12 cellular contexts compared by ENCODE assay signal in the genomic region with DNA sequence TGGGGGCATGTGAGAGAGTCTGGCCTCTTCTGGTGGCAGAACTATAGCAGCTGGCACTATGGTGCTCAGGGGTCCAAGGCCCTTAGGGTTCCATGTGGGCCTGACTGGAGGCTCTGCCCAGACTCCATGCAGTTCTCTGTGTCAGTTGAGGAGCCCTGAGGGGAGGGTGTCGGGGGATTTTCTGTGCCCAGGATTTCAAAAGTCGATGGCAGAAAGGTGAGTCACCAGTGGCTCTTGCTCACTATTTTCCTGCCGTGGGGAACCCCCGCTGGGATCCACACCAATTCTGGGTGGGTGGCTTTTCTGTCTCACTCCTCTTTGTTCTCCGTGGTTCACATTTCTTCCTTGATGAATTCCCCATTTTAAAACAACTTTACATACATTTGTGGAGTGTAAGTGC. TPM values are rescaled to one million over a fixed set of nuclear protein-coding genes. Genes with fewer than 3 reads are reported as not detected.
A peak's percentile ranks its signal among the peaks of the same experiment; 100 is the strongest.
DNase-seq lines count a peak whose midpoint lies in the region; ATAC-seq lines count a peak whose summit lies in the region.
"Not testable (repeated sequence)": the region's sequence is repeated elsewhere in the genome, so short reads cannot be mapped to it uniquely, and the experiment has no call there.
"Had no signal": no experiment of that assay in that cellular context is flagged by ENCODE, and none has a peak within 500 bp of the region (broad histone marks: within the 10 kb centered on the region; RNA-seq: fewer than 3 reads in every experiment).

No MANE protein-coding gene starts in this region.

- not testable (repeated sequence) for H3K4me1 Mint-ChIP-seq in activated CD4-positive, alpha-beta T cell treated with anti-CD3 and anti-CD28 coated beads for 36 hours; activated naive CD8-positive, alpha-beta T cell treated with anti-CD3 and anti-CD28 coated beads, Interleukin-2, amount 50 U/mL, for 24 hours

- H3K36me3 Mint-ChIP-seq in activated CD4-positive, alpha-beta T cell treated with anti-CD3 and anti-CD28 coated beads for 36 hours (ENCODE audit: low read depth); activated naive CD8-positive, alpha-beta T cell treated with anti-CD3 and anti-CD28 coated beads, Interleukin-2, amount 50 U/mL, for 24 hours (ENCODE audit: low read depth): not testable (repeated sequence)

- not testable (repeated sequence) for H3K27ac Mint-ChIP-seq in activated CD4-positive, alpha-beta T cell treated with anti-CD3 and anti-CD28 coated beads for 36 hours; activated naive CD8-positive, alpha-beta T cell treated with anti-CD3 and anti-CD28 coated beads, Interleukin-2, amount 50 U/mL, for 24 hours

- not testable (repeated sequence) for H3K4me3 Mint-ChIP-seq in activated CD4-positive, alpha-beta T cell treated with anti-CD3 and anti-CD28 coated beads for 36 hours; activated naive CD8-positive, alpha-beta T cell treated with anti-CD3 and anti-CD28 coated beads, Interleukin-2, amount 50 U/mL, for 24 hours

- DNase-seq in A172 (ENCODE audit: low spot score) = peak; percentile 55
- DNase-seq in HS-5 (ENCODE audit: low read depth) = peak; percentile 2
- peak; percentile 13 for DNase-seq in NCI-H226
- DNase-seq in RPMI7951 (ENCODE audit: low read depth) = peak; percentile 58
- peak; percentile 8 for DNase-seq in activated CD4-positive, alpha-beta T cell treated with anti-CD3 and anti-CD28 coated beads for 36 hours
- DNase-seq in activated naive CD8-positive, alpha-beta T cell treated with anti-CD3 and anti-CD28 coated beads, Interleukin-2, amount 50 U/mL, for 24 hours = peak; percentile 1
- peak; percentile 1 for DNase-seq in fibroblast of gingiva (ENCODE audit: low read depth)
- peak; percentile 3 for DNase-seq in stimulated activated naive CD8-positive, alpha-beta T cell treated with anti-CD3 and anti-CD28 coated beads, Interleukin-15, Interleukin-2, amounts not matched to agents 100 U/mL and 50 U/mL, for 24 hours

- H3K27me3 Mint-ChIP-seq in activated CD4-positive, alpha-beta T cell treated with anti-CD3 and anti-CD28 coated beads for 36 hours; activated naive CD8-positive, alpha-beta T cell treated with anti-CD3 and anti-CD28 coated beads, Interleukin-2, amount 50 U/mL, for 24 hours: not testable (repeated sequence)

- not testable (repeated sequence) for H3K9me3 Mint-ChIP-seq in activated CD4-positive, alpha-beta T cell treated with anti-CD3 and anti-CD28 coated beads for 36 hours (ENCODE audit: low read depth); activated naive CD8-positive, alpha-beta T cell treated with anti-CD3 and anti-CD28 coated beads, Interleukin-2, amount 50 U/mL, for 24 hours

- POLR2A ChIA-PET in activated CD4-positive, alpha-beta T cell treated with anti-CD3 and anti-CD28 coated beads for 36 hours (lab: Charles Lee) = not testable (repeated sequence)

- CTCF ChIA-PET in activated CD4-positive, alpha-beta T cell treated with anti-CD3 and anti-CD28 coated beads for 36 hours (lab: Charles Lee) = not testable (repeated sequence)

- intact Hi-C loops in activated CD4-positive, alpha-beta T cell treated with anti-CD3 and anti-CD28 coated beads for 36 hours (cut with DNase I, micrococcal nuclease) = not testable (repeated sequence)

- not testable (repeated sequence) for ATAC-seq in activated CD4-positive, alpha-beta T cell treated with anti-CD3 and anti-CD28 coated beads for 36 hours; activated naive CD8-positive, alpha-beta T cell treated with anti-CD3 and anti-CD28 coated beads, Interleukin-2, amount 50 U/mL, for 24 hours
- ATAC-seq in stimulated activated naive CD8-positive, alpha-beta T cell treated with anti-CD3 and anti-CD28 coated beads, Interleukin-15, Interleukin-2, amounts not matched to agents 100 U/mL and 50 U/mL, for 24 hours = peak; percentile 36

RNA-seq across cellular contexts. Expression of a gene that starts 54.1 kb away (rescaled TPM):
- total RNA-seq in A172 (2014; rRNA removed; shearing (Covaris generic)) = 26.2 and 32.3 TPM in 2 replicates
- total RNA-seq in RPMI7951 (2014; rRNA removed; shearing (Covaris generic)) = 0.59 and 1.1 TPM in 2 replicates
- not detected for total RNA-seq in activated CD4-positive, alpha-beta T cell treated with anti-CD3 and anti-CD28 coated beads for 36 hours
- total RNA-seq: A673; CD4-positive, alpha-beta memory T cell; H7; HFFc6 had no signal

Comparison
In these comparisons a context has a peak if more than half of its experiments do, and no peak if none do; other contexts are left out.
1. DNase-seq: peak in every context shown above with its lines; median percentile 58 in RPMI7951; 55 in A172; 13 in NCI-H226; 8 in activated CD4-positive, alpha-beta T cell treated with anti-CD3 and anti-CD28 coated beads for 36 hours; 3 in stimulated activated naive CD8-positive, alpha-beta T cell treated with anti-CD3 and anti-CD28 coated beads, Interleukin-15, Interleukin-2, amounts not matched to agents 100 U/mL and 50 U/mL, for 24 hours; 2 in HS-5; 1 in activated naive CD8-positive, alpha-beta T cell treated with anti-CD3 and anti-CD28 coated beads, Interleukin-2, amount 50 U/mL, for 24 hours; 1 in fibroblast of gingiva.
2. RNA of a gene that starts 54.1 kb away (total RNA-seq): 26.2 to 32.3 TPM in A172; 0.59 to 1.1 TPM in RPMI7951 and not detected in activated CD4-positive, alpha-beta T cell treated with anti-CD3 and anti-CD28 coated beads for 36 hours; every median in the first group is over 10 times any median in the second.